Comparison of ENCODE assay signal across 33 cellular contexts in genomic region chrX:53036149-53036548, GRCh38. TPM values are rescaled to one million over a fixed set of nuclear protein-coding genes. Genes with fewer than 3 reads are reported as not detected.
"Had no signal": no experiment of that assay in that cellular context is flagged by ENCODE, and none has a peak within 500 bp of the region (broad histone marks: within the 10 kb centered on the region; RNA-seq: fewer than 3 reads in every experiment).

No MANE protein-coding gene starts in this region.

- H3K27me3 ChIP-seq: ascending aorta, cardiac muscle cell had no signal

- FAIRE-seq: frontal cortex had no signal

- H3K9me3 ChIP-seq: ascending aorta, breast epithelium, heart left ventricle had no signal

- H3K36me3 ChIP-seq: ascending aorta, breast epithelium, cardiac muscle cell, heart left ventricle, WERI-Rb-1 had no signal

- H3K36me3 Mint-ChIP-seq: activated naive CD4-positive, alpha-beta T cell treated with anti-CD3 and anti-CD28 coated beads, Interleukin-2, amount 50 U/mL, for 24 hours; activated naive CD8-positive, alpha-beta T cell treated with anti-CD3 and anti-CD28 coated beads for 36 hours; brain had no signal

- DNase-seq: activated B cell treated with CpG ODN at 0.5 μM for 24 hours; activated CD4-positive, alpha-beta T cell treated with anti-CD3 and anti-CD28 coated beads for 48 hours; activated CD4-positive, alpha-beta T cell treated with anti-CD3 and anti-CD28 coated beads, Interleukin-2, amount 50 U/mL, for 1 hour; activated CD4-positive, alpha-beta T cell treated with anti-CD3 and anti-CD28 coated beads, Interleukin-2, amount 50 U/mL, for 48 hours; activated CD8-positive, alpha-beta memory T cell treated with anti-CD3 and anti-CD28 coated beads for 24 hours; activated CD8-positive, alpha-beta T cell treated with anti-CD3 and anti-CD28 coated beads for 36 hours; activated effector memory CD4-positive, alpha-beta T cell treated with Interleukin-2 at 50 U/mL for 16 hours; activated naive CD4-positive, alpha-beta T cell treated with anti-CD3 and anti-CD28 coated beads for 36 hours; activated naive CD8-positive, alpha-beta T cell treated with anti-CD3 and anti-CD28 coated beads for 36 hours; activated T-cell treated with anti-CD3 and anti-CD28 coated beads, Interleukin-2, amount 50 U/mL, for 4 hours; central memory CD4-positive, alpha-beta T cell; cerebellar nuclear complex; dorsolateral prefrontal cortex; effector memory CD4-positive, alpha-beta T cell; endodermal cell; foreskin fibroblast; glutamatergic neuron; heart left ventricle; T-helper 17 cell; T1000; WERI-Rb-1 had no signal

- H3K4me3 ChIP-seq: ascending aorta, breast epithelium, cardiac muscle cell, coronary artery, dorsolateral prefrontal cortex, heart left ventricle had no signal

- H3K27ac Mint-ChIP-seq: activated B cell treated with CpG ODN at 0.5 μM for 24 hours; activated CD8-positive, alpha-beta T cell treated with anti-CD3 and anti-CD28 coated beads for 36 hours; activated naive CD4-positive, alpha-beta T cell treated with anti-CD3 and anti-CD28 coated beads for 36 hours; activated naive CD4-positive, alpha-beta T cell treated with anti-CD3 and anti-CD28 coated beads, Interleukin-2, amount 50 U/mL, for 24 hours; activated naive CD8-positive, alpha-beta T cell treated with anti-CD3 and anti-CD28 coated beads for 36 hours; activated T-helper 17 cell treated with anti-CD3 and anti-CD28 coated beads, Interleukin-2, amount 50 U/mL, for 72 hours; brain; dendritic cell treated with granulocyte-macrophage colony-stimulating factor and Interleukin-4, amounts not matched to agents 40 ng/mL and 50 ng/mL, for 4 days; endodermal cell; T-helper 17 cell; T-helper 2 cell treated with Interferon-gamma antibody and Interleukin-4, amounts not matched to agents 5 μg/mL and 100 μg/mL, for 36 hours had no signal

- H3K4me1 Mint-ChIP-seq: activated B cell treated with CpG ODN at 0.5 μM for 24 hours; activated naive CD4-positive, alpha-beta T cell treated with anti-CD3 and anti-CD28 coated beads, Interleukin-2, amount 50 U/mL, for 24 hours; activated naive CD8-positive, alpha-beta T cell treated with anti-CD3 and anti-CD28 coated beads for 36 hours; activated T-helper 17 cell treated with anti-CD3 and anti-CD28 coated beads, Interleukin-2, amount 50 U/mL, for 72 hours; brain; endodermal cell; T-helper 17 cell had no signal

- H3K4me3 Mint-ChIP-seq: activated B cell treated with CpG ODN at 0.5 μM for 24 hours; activated CD8-positive, alpha-beta T cell treated with anti-CD3 and anti-CD28 coated beads for 36 hours; activated naive CD4-positive, alpha-beta T cell treated with anti-CD3 and anti-CD28 coated beads for 36 hours; activated naive CD4-positive, alpha-beta T cell treated with anti-CD3 and anti-CD28 coated beads, Interleukin-2, amount 50 U/mL, for 24 hours; activated naive CD8-positive, alpha-beta T cell treated with anti-CD3 and anti-CD28 coated beads for 36 hours; activated T-cell treated with anti-CD3 and anti-CD28 coated beads, Interleukin-2, amount 50 U/mL, for 4 hours; activated T-helper 17 cell treated with anti-CD3 and anti-CD28 coated beads, Interleukin-2, amount 50 U/mL, for 72 hours; brain; dendritic cell treated with granulocyte-macrophage colony-stimulating factor and Interleukin-4, amounts not matched to agents 40 ng/mL and 50 ng/mL, for 4 days; endodermal cell; T-helper 17 cell; T-helper 2 cell treated with Interferon-gamma antibody and Interleukin-4, amounts not matched to agents 5 μg/mL and 100 μg/mL, for 36 hours had no signal

- ATAC-seq: activated CD4-positive, CD25-positive, alpha-beta regulatory T cell treated with anti-CD3 and anti-CD28 coated beads, Interleukin-2, amount 50 U/mL, for 24 hours; activated CD8-positive, alpha-beta T cell treated with anti-CD3 and anti-CD28 coated beads for 36 hours; activated T-cell treated with anti-CD3 and anti-CD28 coated beads, Interleukin-2, amount 50 U/mL, for 4 hours; activated T-helper 17 cell treated with anti-CD3 and anti-CD28 coated beads, Interleukin-2, amount 50 U/mL, for 72 hours; esophagus mucosa; heart left ventricle; T-helper 17 cell had no signal

- H3K4me1 ChIP-seq: ascending aorta, breast epithelium, heart left ventricle had no signal

- H3K27ac ChIP-seq: ascending aorta, breast epithelium, cardiac muscle cell, coronary artery, dorsolateral prefrontal cortex, heart left ventricle, WERI-Rb-1 had no signal

- H3K9me3 Mint-ChIP-seq: activated B cell treated with CpG ODN at 0.5 μM for 24 hours; activated CD8-positive, alpha-beta T cell treated with anti-CD3 and anti-CD28 coated beads for 36 hours; activated naive CD4-positive, alpha-beta T cell treated with anti-CD3 and anti-CD28 coated beads for 36 hours; activated naive CD4-positive, alpha-beta T cell treated with anti-CD3 and anti-CD28 coated beads, Interleukin-2, amount 50 U/mL, for 24 hours; activated naive CD8-positive, alpha-beta T cell treated with anti-CD3 and anti-CD28 coated beads for 36 hours; activated T-cell treated with anti-CD3 and anti-CD28 coated beads, Interleukin-2, amount 50 U/mL, for 4 hours; activated T-helper 17 cell treated with anti-CD3 and anti-CD28 coated beads, Interleukin-2, amount 50 U/mL, for 72 hours; dendritic cell treated with granulocyte-macrophage colony-stimulating factor and Interleukin-4, amounts not matched to agents 40 ng/mL and 50 ng/mL, for 4 days; T-helper 2 cell treated with Interferon-gamma antibody and Interleukin-4, amounts not matched to agents 5 μg/mL and 100 μg/mL, for 36 hours had no signal

RNA-seq across cellular contexts. Expression of gene GPR173, which starts 12.4 kb away (rescaled TPM):
- total RNA-seq: activated T-helper 17 cell treated with anti-CD3 and anti-CD28 coated beads, Interleukin-2, amount 50 U/mL, for 72 hours; T-helper 17 cell had no signal
